16 cellular contexts compared by ENCODE assay signal in the genomic region with DNA sequence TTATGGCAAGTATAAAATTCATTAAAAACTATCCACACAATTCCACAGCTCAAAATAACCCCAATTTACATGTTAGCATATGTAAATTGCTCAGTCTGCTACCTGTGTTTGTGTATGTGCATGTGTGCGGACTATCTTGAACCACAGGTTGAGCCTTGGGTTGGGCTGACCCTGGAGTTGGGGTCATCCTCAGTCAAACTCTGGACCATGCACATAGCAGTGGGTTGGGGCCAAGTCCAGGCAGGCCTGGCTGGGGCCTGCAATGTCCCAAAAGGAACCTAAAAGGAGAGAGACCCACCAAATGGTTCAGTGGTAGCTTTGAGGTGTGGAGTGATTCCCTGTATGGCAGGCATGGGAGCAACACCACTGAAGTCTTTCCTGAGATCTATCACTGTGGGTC.
DNase-seq lines count a peak whose midpoint lies in the region; ATAC-seq, FAIRE-seq and TF ChIP-seq lines count a peak whose summit lies in the region.
"Had no signal": no experiment of that assay in that cellular context is flagged by ENCODE, and none has a peak within 500 bp of the region (broad histone marks: within the 10 kb centered on the region; RNA-seq: fewer than 3 reads in every experiment).

No MANE protein-coding gene starts in this region.

- no peaks in the 10 kb centered on the region for H3K4me1 ChIP-seq in H9 (ENCODE audit: insufficient read depth, low read length)
- H3K4me1 ChIP-seq in H1 (replicated peaks in 1 of 4; ENCODE audit: control insufficient read depth in 3 of 4, insufficient read depth in 4 of 4, low read length in 3 of 4): no peaks in the 10 kb centered on the region; a peak in 1 of 7 replicates
- no peaks in the 10 kb centered on the region for H3K4me1 ChIP-seq in CD8-positive, alpha-beta T cell (ENCODE audit: insufficient read depth, low read length)

- H2BK5ac ChIP-seq in H9 (ENCODE audit: insufficient read length, low read length): no peak overlapping the region
- H2BK5ac ChIP-seq in H1 (ENCODE audit: low read depth, low read length): no peak overlapping the region

- H3K9ac ChIP-seq in H9 (ENCODE audit: extremely low read depth, insufficient read length, low read length) (no peak overlapping the region), H1 (replicated peaks in 1 of 4; ENCODE audit: extremely low read depth in 1 of 4, low read depth in 3 of 4, low read length in 3 of 4) (no peak overlapping the region)
- H3K9ac ChIP-seq: BLaER1 had no signal

- no peak for FAIRE-seq in H1 (lab: Jason Lieb, UNC)
- FAIRE-seq: GM12891 had no signal

- peak; percentile 33 for DNase-seq in activated CD8-positive, alpha-beta memory T cell treated with anti-CD3 and anti-CD28 coated beads for 24 hours
- no peak for DNase-seq in activated CD8-positive, alpha-beta memory T cell treated with anti-CD3 and anti-CD28 coated beads, Interleukin-2, amount 50 U/mL, for 48 hours
- DNase-seq in H9: no peak
- no peak for DNase-seq in H1 (ENCODE audit: low read depth in 1 of 2, low spot score in 2 of 2)
- no peak for DNase-seq in stimulated activated effector memory CD8-positive, alpha-beta T cell treated with anti-CD3 and anti-CD28 coated beads, Interleukin-12 subunit alpha, Interleukin-12 subunit beta, amount 100 ng/mL, for 72 hours (ENCODE audit: low spot score in 2 of 2)
- DNase-seq in CD8-positive, alpha-beta T cell: no peak
- DNase-seq: AML-193, Calu3, DMS 273 treated with DMSO at 0.1 percent for 48 hours, IMR-90 had no signal

- H3K23me2 ChIP-seq in H9 (ENCODE audit: insufficient read length, low read depth, low read length, poor library complexity, severe bottlenecking) (no peaks in the 10 kb centered on the region), H1 (ENCODE audit: low read depth, low read length) (no peaks in the 10 kb centered on the region)

- H2AK5ac ChIP-seq in H9 (ENCODE audit: insufficient read length, low read length): no peak overlapping the region
- no peak overlapping the region for H2AK5ac ChIP-seq in H1 (ENCODE audit: low read depth, low read length)

- H2BK15ac ChIP-seq in H9 (ENCODE audit: low read depth, low read length) (no peak overlapping the region), H1 (ENCODE audit: low read length) (no peak overlapping the region)

- CTCF ChIA-PET in H1 (lab: Charles Lee; ENCODE audit: partially characterized antibody): interaction anchor here (0.6 to 1.9 kb wide), 3 partner anchors 8 to 702 kb away, joined by 4 to 6 read pairs (median 4); no protein-coding TSS in a partner anchor
- CTCF ChIA-PET in CD8-positive, alpha-beta T cell (lab: Charles Lee): no interaction called here

- H3K27me3 Mint-ChIP-seq in H9 (ENCODE audit: low read depth): peaks cover 1% of the 10 kb centered on the region; the same call in 1 of the 2 replicates
- H3K27me3 Mint-ChIP-seq in CD8-positive, alpha-beta T cell (ENCODE audit: low read depth): no peaks in the 10 kb centered on the region

- H3K14ac ChIP-seq in H9 (ENCODE audit: insufficient read depth, low read length): no peak overlapping the region
- H3K14ac ChIP-seq in H1 (ENCODE audit: insufficient read length): no peak overlapping the region

- no peak overlapping the region for H3K4me3 Mint-ChIP-seq in H9
- no peak overlapping the region for H3K4me3 Mint-ChIP-seq in stimulated activated effector memory CD8-positive, alpha-beta T cell treated with anti-CD3 and anti-CD28 coated beads, Interleukin-12 subunit alpha, Interleukin-12 subunit beta, amount 100 ng/mL, for 72 hours
- H3K4me3 Mint-ChIP-seq in CD8-positive, alpha-beta T cell: no peak overlapping the region

- H3K9me3 ChIP-seq in H9 (ENCODE audit: control insufficient read depth, low read depth, low read length): no peaks in the 10 kb centered on the region
- no peaks in the 10 kb centered on the region for H3K9me3 ChIP-seq in H1 (ENCODE audit: insufficient read depth in 2 of 2, low read depth in 1 of 2, low read length in 1 of 2)
- no peaks in the 10 kb centered on the region for H3K9me3 ChIP-seq in CD8-positive, alpha-beta T cell (ENCODE audit: low read length)

- no peak overlapping the region for H3K18ac ChIP-seq in H9 (ENCODE audit: insufficient read length, low read depth, low read length)
- no peak overlapping the region for H3K18ac ChIP-seq in H1 (ENCODE audit: extremely low read depth, low read length)

- no peak overlapping the region for H3K4me3 ChIP-seq in H1 (ENCODE audit: extremely low read depth in 1 of 4, insufficient read depth in 2 of 4, low read depth in 3 of 4, low read length in 4 of 4)
- no peak overlapping the region for H3K4me3 ChIP-seq in CD8-positive, alpha-beta T cell (ENCODE audit: low read depth, low read length)
- H3K4me3 ChIP-seq: BLaER1 had no signal

- intact Hi-C loops in CD8-positive, alpha-beta T cell (cut with DNase I, micrococcal nuclease): no loop called here

- H3K27me3 ChIP-seq in H9 (ENCODE audit: insufficient read depth, low read length): no peaks in the 10 kb centered on the region
- no peaks in the 10 kb centered on the region for H3K27me3 ChIP-seq in H1 (replicated peaks in 1 of 4; ENCODE audit: control insufficient read depth in 3 of 4, extremely low read depth in 1 of 4, insufficient read depth in 3 of 4, low read length in 3 of 4)
- H3K27me3 ChIP-seq in CD8-positive, alpha-beta T cell (ENCODE audit: insufficient read depth, low read length): no peaks in the 10 kb centered on the region
- H3K27me3 ChIP-seq: BLaER1 had no signal

- H3K27ac ChIP-seq in H9 (ENCODE audit: insufficient read length, low read depth, low read length) (no peak overlapping the region), H1 (ENCODE audit: low read depth, low read length) (no peak overlapping the region)
- no peak overlapping the region for H3K27ac ChIP-seq in CD8-positive, alpha-beta T cell (ENCODE audit: low read depth, low read length)
- H3K27ac ChIP-seq: 22Rv1 had no signal

- H2AFZ ChIP-seq in H9 (ENCODE audit: low read length): no peak overlapping the region
- H2AFZ ChIP-seq in H1 (ENCODE audit: low read length): no peak overlapping the region

- H3K4me1 Mint-ChIP-seq in H9: peaks cover 15% of the 10 kb centered on the region in 2 experiments
- H3K4me1 Mint-ChIP-seq in stimulated activated effector memory CD8-positive, alpha-beta T cell treated with anti-CD3 and anti-CD28 coated beads, Interleukin-12 subunit alpha, Interleukin-12 subunit beta, amount 100 ng/mL, for 72 hours: peaks cover 62% of the 10 kb centered on the region
- H3K4me1 Mint-ChIP-seq in CD8-positive, alpha-beta T cell (ENCODE audit: low read depth): peaks cover 51% of the 10 kb centered on the region

- H3K56ac ChIP-seq in H9 (ENCODE audit: insufficient read length, low read depth, low read length) (no peak overlapping the region), H1 (replicated peaks; ENCODE audit: insufficient read length, low read depth, low read length) (no peak overlapping the region)

- TF ChIP-seq POLR2A in H1 (IDR thresholded peaks at IDR 0.05; ENCODE audit: control extremely low read depth in 1 of 2, low read depth in 2 of 2, low read length in 2 of 2): no peak

- H3K9me3 Mint-ChIP-seq in H9: no peaks in the 10 kb centered on the region
- H3K9me3 Mint-ChIP-seq in stimulated activated effector memory CD8-positive, alpha-beta T cell treated with anti-CD3 and anti-CD28 coated beads, Interleukin-12 subunit alpha, Interleukin-12 subunit beta, amount 100 ng/mL, for 72 hours: no peaks in the 10 kb centered on the region
- no peaks in the 10 kb centered on the region for H3K9me3 Mint-ChIP-seq in CD8-positive, alpha-beta T cell

- H3K4ac ChIP-seq in H9 (ENCODE audit: low read depth, low read length): no peak overlapping the region
- H3K4ac ChIP-seq in H1 (replicated peaks; ENCODE audit: insufficient read length, low read depth, low read length): no peak overlapping the region

- H4K5ac ChIP-seq in H9 (ENCODE audit: insufficient read length, low read depth, low read length) (no peak overlapping the region), H1 (ENCODE audit: insufficient read length, low read depth, low read length) (no peak overlapping the region)

- H3K36me3 Mint-ChIP-seq in H9 (ENCODE audit: insufficient read depth in 1 of 3, low read depth in 3 of 3): peaks cover 12 to 35% (median 21%) of the 10 kb centered on the region in 3 experiments; a peak in 6 of 7 replicates
- H3K36me3 Mint-ChIP-seq in stimulated activated effector memory CD8-positive, alpha-beta T cell treated with anti-CD3 and anti-CD28 coated beads, Interleukin-12 subunit alpha, Interleukin-12 subunit beta, amount 100 ng/mL, for 72 hours: peaks cover 18% of the 10 kb centered on the region
- peaks cover 49% of the 10 kb centered on the region for H3K36me3 Mint-ChIP-seq in CD8-positive, alpha-beta T cell

- H4K20me1 ChIP-seq in H9 (ENCODE audit: control insufficient read depth, insufficient read depth, insufficient read length) (no peaks in the 10 kb centered on the region), H1 (replicated peaks in 1 of 2; ENCODE audit: control insufficient read depth in 1 of 2, insufficient read depth in 2 of 2, low read length in 2 of 2) (peaks cover 5 to 11% of the 10 kb centered on the region in 2 experiments)

- TF ChIP-seq CTCF in H9 (conservative IDR thresholded peaks at IDR 0.05): no peak
- no peak for TF ChIP-seq CTCF in H1 (IDR thresholded peaks at IDR 0.05; ENCODE audit: control extremely low read depth in 1 of 3, insufficient read depth in 1 of 3, low read depth in 1 of 3, low read length in 3 of 3)
- TF ChIP-seq CTCF in CD8-positive, alpha-beta T cell (IDR thresholded peaks at IDR 0.05): no peak

- ATAC-seq in stimulated activated effector memory CD8-positive, alpha-beta T cell treated with anti-CD3 and anti-CD28 coated beads, Interleukin-12 subunit alpha, Interleukin-12 subunit beta, amount 100 ng/mL, for 72 hours: no peak
- ATAC-seq in HG03565 (IDR thresholded peaks at IDR 0.05; ENCODE audit: unreplicated experiment) (no peak), HG02763 (IDR thresholded peaks at IDR 0.05; ENCODE audit: unreplicated experiment) (no peak)
- no peak for ATAC-seq in CD8-positive, alpha-beta T cell
- ATAC-seq: HCT116 had no signal

- peak overlapping the region in 2 of 3 experiments; percentile 28 to 81; a peak in 4 of 7 replicates for H3K27ac Mint-ChIP-seq in H9
- peak overlapping the region; percentile 26 for H3K27ac Mint-ChIP-seq in stimulated activated effector memory CD8-positive, alpha-beta T cell treated with anti-CD3 and anti-CD28 coated beads, Interleukin-12 subunit alpha, Interleukin-12 subunit beta, amount 100 ng/mL, for 72 hours
- no peak overlapping the region for H3K27ac Mint-ChIP-seq in CD8-positive, alpha-beta T cell

- H3K4me2 ChIP-seq in H9 (ENCODE audit: insufficient read depth, insufficient read length, low read length) (no peak overlapping the region), H1 (ENCODE audit: insufficient read depth in 1 of 2, low read depth in 2 of 2, low read length in 2 of 2) (no peak overlapping the region)
- H3K4me2 ChIP-seq: BLaER1 had no signal

- H2BK20ac ChIP-seq in H9 (ENCODE audit: low read depth, low read length, poor library complexity, severe bottlenecking) (no peak overlapping the region), H1 (ENCODE audit: low read length) (no peak overlapping the region)

- POLR2A ChIA-PET in H1 (lab: Charles Lee; ENCODE audit: partially characterized antibody): interaction anchor here (0.9 kb wide), 1 partner anchor 12 kb away, joined by 3 read pairs; no protein-coding TSS in a partner anchor
- POLR2A ChIA-PET in CD8-positive, alpha-beta T cell (lab: Charles Lee): no interaction called here

- peaks cover 0 to 9% (median 5%) of the 10 kb centered on the region in 4 experiments; a peak in 5 of 8 replicates for H3K36me3 ChIP-seq in H1 (ENCODE audit: control insufficient read depth in 2 of 4, insufficient read depth in 4 of 4, low read length in 3 of 4)
- H3K36me3 ChIP-seq in CD8-positive, alpha-beta T cell (ENCODE audit: insufficient read depth, low read length): no peaks in the 10 kb centered on the region

- no peak overlapping the region for H2BK120ac ChIP-seq in H9 (ENCODE audit: low read depth, low read length, poor library complexity, severe bottlenecking)
- no peak overlapping the region for H2BK120ac ChIP-seq in H1 (replicated peaks; ENCODE audit: low read depth, low read length)

- TF ChIP-seq RAD21 in H1 (IDR thresholded peaks at IDR 0.05 in 1 of 2, conservative IDR thresholded peaks at IDR 0.05 in 1 of 2; ENCODE audit: low read depth in 2 of 2, low read length in 2 of 2): no peak

- no CpG with 5 or more reads among the region's 1 CpG for WGBS in H9 (ENCODE audit: extremely low coverage, insufficient read length, low lambda C conversion rate)
- 85% methylated on average over 1 of the region's 1 CpG; no CpG with 5 or more reads in 1 of the 2 experiments for WGBS in H1 (ENCODE audit: extremely low coverage in 1 of 2, insufficient coverage in 1 of 2, insufficient read length in 1 of 2, insufficient replicate concordance in 2 of 2, low coverage in 1 of 2, low lambda C conversion rate in 2 of 2, missing lambda C conversion rate in 1 of 2), 2 experiments

- H3K79me1 ChIP-seq in H9 (ENCODE audit: insufficient read depth, low read depth, low read length, poor library complexity, severe bottlenecking) (peaks cover 6% of the 10 kb centered on the region), H1 (ENCODE audit: low read depth, low read length) (peaks cover 13% of the 10 kb centered on the region; the same call in 1 of the 2 replicates)

- H3K23ac ChIP-seq in H9 (ENCODE audit: insufficient read length, low read depth, low read length): no peak overlapping the region
- no peak overlapping the region for H3K23ac ChIP-seq in H1 (ENCODE audit: insufficient read length)

- H3T11ph ChIP-seq in H9 (ENCODE audit: low read length): no peak overlapping the region

- peaks cover 10% of the 10 kb centered on the region; the same call in 1 of the 2 replicates for H3K79me2 ChIP-seq in H9 (ENCODE audit: insufficient read depth, low read length)
- H3K79me2 ChIP-seq in H1 (ENCODE audit: control insufficient read depth in 1 of 2, insufficient read depth in 2 of 2, low read length in 2 of 2): peaks cover 5 to 91% of the 10 kb centered on the region in 2 experiments

- H2BK12ac ChIP-seq in H9 (ENCODE audit: insufficient read length, low read depth, low read length) (no peak overlapping the region), H1 (ENCODE audit: low read depth, low read length) (no peak overlapping the region)

- no peak for TF ChIP-seq EP300 in H1 (IDR thresholded peaks at IDR 0.05; ENCODE audit: borderline replicate concordance in 1 of 2, low read depth in 2 of 2, low read length in 2 of 2)

- H4K8ac ChIP-seq in H9 (replicated peaks; ENCODE audit: insufficient read length, low read depth, low read length) (no peak overlapping the region), H1 (ENCODE audit: extremely low read depth, insufficient read depth, low read length) (peak overlapping the region; percentile 73; the same call in 1 of the 2 replicates)

- no peak overlapping the region for H4K91ac ChIP-seq in H9 (ENCODE audit: insufficient read length, low read depth, low read length)
- H4K91ac ChIP-seq in H1 (replicated peaks; ENCODE audit: insufficient read length, low read length): no peak overlapping the region
